Comparison of ENCODE assay signal across 8 cellular contexts in genomic region chr17:46191332-46192210, GRCh38. TPM values are rescaled to one million over a fixed set of nuclear protein-coding genes. Genes with fewer than 3 reads are reported as not detected.
A peak's percentile ranks its signal among the peaks of the same experiment; 100 is the strongest.
DNase-seq lines count a peak whose midpoint lies in the region; ATAC-seq, FAIRE-seq and TF ChIP-seq lines count a peak whose summit lies in the region.

No MANE protein-coding gene starts in this region.

- TF ChIP-seq EP300 in ovary (IDR thresholded peaks at IDR 0.05), result no peak

- H3K27me3 Mint-ChIP-seq in activated T-cell treated with anti-CD3 and anti-CD28 coated beads, Interleukin-2, amount 50 U/mL, for 4 hours (ENCODE audit: low read depth), result no peaks in the 10 kb centered on the region

- no peak for ATAC-seq in activated T-cell treated with anti-CD3 and anti-CD28 coated beads, Interleukin-2, amount 50 U/mL, for 4 hours
- ATAC-seq in GM19397 (IDR thresholded peaks at IDR 0.05; ENCODE audit: unreplicated experiment), result no peak
- no peak for ATAC-seq in GM19328 (IDR thresholded peaks at IDR 0.05; ENCODE audit: unreplicated experiment)

- intact Hi-C loops in ovary (cut with DNase I), result loop anchor here (2.0 to 10.0 kb wide), 3 partner anchors 144 to 147 kb away; no protein-coding TSS in a partner anchor

- DNase-seq in AG04449 (ENCODE audit: low read depth, low spot score) (no peak), GM06990 (ENCODE audit: extremely low read depth, insufficient read length) (peak; percentile 47), NCI-H2196 treated with DMSO at 0.1 percent for 48 hours (lab: John Stamatoyannopoulos, UW; ENCODE audit: unreplicated experiment) (peak; percentile 38), frontal cortex (ENCODE audit: low spot score in 2 of 2) (peak; percentile 33 to 51), ovary (peak in 1 of 5 donors; percentile 33)
- no peak for DNase-seq in activated T-cell treated with anti-CD3 and anti-CD28 coated beads, Interleukin-2, amount 50 U/mL, for 4 hours

- H3K36me3 ChIP-seq in GM06990 (ENCODE audit: control insufficient read depth, insufficient read depth, low read length) (no peaks in the 10 kb centered on the region), ovary (no peaks in the 10 kb centered on the region)

- H3K4me1 Mint-ChIP-seq in activated T-cell treated with anti-CD3 and anti-CD28 coated beads, Interleukin-2, amount 50 U/mL, for 4 hours (ENCODE audit: low read depth), result peaks cover 67% of the 10 kb centered on the region

- no peaks in the 10 kb centered on the region for H3K36me3 Mint-ChIP-seq in activated T-cell treated with anti-CD3 and anti-CD28 coated beads, Interleukin-2, amount 50 U/mL, for 4 hours (ENCODE audit: insufficient read depth)

- H3K4me1 ChIP-seq in ovary (ENCODE audit: insufficient read depth), result peaks cover 18% of the 10 kb centered on the region

- WGBS in ovary, 3 donors, result 0 to 1% (median 0%) methylated on average over 21 of the region's 21 CpGs

- H3K4me3 ChIP-seq in AG04449 (ENCODE audit: low read depth, low read length) (peak overlapping the region; percentile 65), GM06990 (replicated peaks; ENCODE audit: low read depth, low read length) (peak overlapping the region; percentile 84), ovary (peak overlapping the region; percentile 88)

- CTCF ChIA-PET in AG04449 (lab: Yijun Ruan, JAX), result interaction anchor here (0.8 to 3.2 kb wide), 7 partner anchors 11 to 149 kb away, joined by 3 to 88 read pairs (median 23); no protein-coding TSS in a partner anchor

- POLR2A ChIA-PET in AG04449 (lab: Yijun Ruan, JAX), result interaction anchor here (0.6 kb wide), 1 partner anchor 1043 kb away, joined by 6 read pairs; the partner anchor contains the start of gene HEXIM1

- no peaks in the 10 kb centered on the region for H3K27me3 ChIP-seq in GM06990 (replicated peaks; ENCODE audit: control insufficient read depth, insufficient read depth, low read length)
- no peaks in the 10 kb centered on the region for H3K27me3 ChIP-seq in ovary

- no peaks in the 10 kb centered on the region for H3K9me3 Mint-ChIP-seq in activated T-cell treated with anti-CD3 and anti-CD28 coated beads, Interleukin-2, amount 50 U/mL, for 4 hours

- H3K27ac ChIP-seq in ovary, result peak overlapping the region; percentile 98 to 99

- no peak for TF ChIP-seq POLR2A in ovary (IDR thresholded peaks at IDR 0.05)

- H3K4me3 Mint-ChIP-seq in activated T-cell treated with anti-CD3 and anti-CD28 coated beads, Interleukin-2, amount 50 U/mL, for 4 hours, result peak overlapping the region; percentile 95

- TF ChIP-seq CTCF in AG04449 (IDR thresholded peaks at IDR 0.05; ENCODE audit: insufficient read depth, low read length, missing control alignments) (no peak), GM06990 (IDR thresholded peaks at IDR 0.05; ENCODE audit: insufficient read depth, low read length, poor library complexity, severe bottlenecking) (no peak), ovary (IDR thresholded peaks at IDR 0.05) (no peak)

- no peaks in the 10 kb centered on the region for H3K9me3 ChIP-seq in ovary

- no peak for FAIRE-seq in frontal cortex (lab: Jason Lieb, UNC)

RNA-seq across cellular contexts. Expression of gene KANSL1, which starts 1.7 kb away (rescaled TPM):
- total RNA-seq in activated T-cell treated with anti-CD3 and anti-CD28 coated beads, Interleukin-2, amount 50 U/mL, for 4 hours, result 10 to 100 TPM; 44.1 to 58.1 (median 47.7) TPM
- 113 TPM for total RNA-seq in frontal cortex
- total RNA-seq in ovary, result 100 to 1,000 TPM in 2 of 7 donors, 10 to 100 TPM in 5; 60.2 to 107 (median 86.9) TPM
- polyA plus RNA-seq in ovary, result 10 to 100 TPM; 30.4 to 39.8 TPM

Comparison
In these comparisons a context has a peak if more than half of its experiments do, and no peak if none do; other contexts are left out.
1. DNase-seq: peak in GM06990 (single experiment), NCI-H2196 treated with DMSO at 0.1 percent for 48 hours (single experiment) and frontal cortex (2 of 2); none in AG04449 (single experiment) and activated T-cell treated with anti-CD3 and anti-CD28 coated beads, Interleukin-2, amount 50 U/mL, for 4 hours (single experiment).
2. Peak in every context shown above with its lines, with median percentiles within 50 percentile points of each other: H3K4me3 ChIP-seq.